9 cellular contexts compared by ENCODE assay signal in genomic region chr16:25093208-25094061, GRCh38. TPM values are rescaled to one million over a fixed set of nuclear protein-coding genes. Genes with fewer than 3 reads are reported as not detected.
DNase-seq lines count a peak whose midpoint lies in the region; ATAC-seq and TF ChIP-seq lines count a peak whose summit lies in the region.
"Had no signal": no experiment of that assay in that cellular context is flagged by ENCODE, and none has a peak within 500 bp of the region (broad histone marks: within the 10 kb centered on the region; RNA-seq: fewer than 3 reads in every experiment).

No MANE protein-coding gene starts in this region.

- H3K9me3 Mint-ChIP-seq in activated naive CD8-positive, alpha-beta T cell treated with anti-CD3 and anti-CD28 coated beads, Interleukin-2, amount 10 ng/mL, durations not matched to agents 7 days and 5 days = no peaks in the 10 kb centered on the region

- no peaks in the 10 kb centered on the region for H3K27me3 Mint-ChIP-seq in activated naive CD8-positive, alpha-beta T cell treated with anti-CD3 and anti-CD28 coated beads, Interleukin-2, amount 10 ng/mL, durations not matched to agents 7 days and 5 days

- CTCF ChIA-PET in GM10248 (lab: Yijun Ruan, JAX) = interaction anchor here (1.5 to 2.5 kb wide), 2 partner anchors 13 to 17 kb away, joined by 3 to 10 read pairs; no protein-coding TSS in a partner anchor

- TF ChIP-seq CTCF in GM10248 (IDR thresholded peaks at IDR 0.05; ENCODE audit: control extremely low read depth, extremely low read depth, low read depth, missing control alignments) = no peak
- TF ChIP-seq CTCF in GM20000 (IDR thresholded peaks at IDR 0.05; ENCODE audit: extremely low read depth, missing control alignments) = no peak

- peak overlapping the region; percentile 83 for H3K27ac Mint-ChIP-seq in activated naive CD8-positive, alpha-beta T cell treated with anti-CD3 and anti-CD28 coated beads, Interleukin-2, amount 10 ng/mL, durations not matched to agents 7 days and 5 days

- peaks cover 14% of the 10 kb centered on the region for H3K4me1 Mint-ChIP-seq in activated naive CD8-positive, alpha-beta T cell treated with anti-CD3 and anti-CD28 coated beads, Interleukin-2, amount 10 ng/mL, durations not matched to agents 7 days and 5 days

- POLR2A ChIA-PET in GM10248 (lab: Yijun Ruan, JAX) = no interaction called here
- POLR2A ChIA-PET in activated naive CD8-positive, alpha-beta T cell treated with anti-CD3 and anti-CD28 coated beads, Interleukin-2, amount 10 ng/mL, durations not matched to agents 7 days and 5 days (lab: Charles Lee) = interaction anchor here (0.9 to 1.9 kb wide), 6 partner anchors 13 to 32 kb away, joined by 3 to 11 read pairs (median 5); partner anchors contain the start of gene LCMT1

- in situ Hi-C loops in KBM-7 (cut with MboI; ENCODE audit: low pct_unique_long_range_greater_than_20kb, low sequenced_read_pairs) = no loop called here

- peak; percentile 72 for ATAC-seq in activated naive CD8-positive, alpha-beta T cell treated with anti-CD3 and anti-CD28 coated beads, Interleukin-2, amount 10 ng/mL, durations not matched to agents 7 days and 5 days (ENCODE audit: low read depth)

- DNase-seq in GM10248 (ENCODE audit: extremely low spot score) (peak; percentile 50), GM20000 (ENCODE audit: low spot score) (peak; percentile 40), KBM-7 (peak; percentile 93), NCI-H1105 (lab: John Stamatoyannopoulos, UW) (no peak), NCI-H187 (lab: John Stamatoyannopoulos, UW) (no peak), RKO (ENCODE audit: low spot score) (no peak), germinal center (ENCODE audit: low spot score) (no peak)
- peak; percentile 37 for DNase-seq in activated naive CD8-positive, alpha-beta T cell treated with anti-CD3 and anti-CD28 coated beads, Interleukin-2, amount 10 ng/mL, durations not matched to agents 7 days and 5 days
- DNase-seq: anterior cingulate cortex had no signal

- peak overlapping the region; percentile 61 for H3K4me3 Mint-ChIP-seq in activated naive CD8-positive, alpha-beta T cell treated with anti-CD3 and anti-CD28 coated beads, Interleukin-2, amount 10 ng/mL, durations not matched to agents 7 days and 5 days

- peaks cover 9% of the 10 kb centered on the region for H3K36me3 Mint-ChIP-seq in activated naive CD8-positive, alpha-beta T cell treated with anti-CD3 and anti-CD28 coated beads, Interleukin-2, amount 10 ng/mL, durations not matched to agents 7 days and 5 days

RNA-seq across cellular contexts. Expression of gene LCMT1, which starts 18.1 kb away (rescaled TPM):
- 10 to 100 TPM; 37.7 to 42.8 TPM for total RNA-seq in activated naive CD8-positive, alpha-beta T cell treated with anti-CD3 and anti-CD28 coated beads, Interleukin-2, amount 10 ng/mL, durations not matched to agents 7 days and 5 days

Comparison
In these comparisons a context has a peak if more than half of its experiments do, and no peak if none do; other contexts are left out.
1. DNase-seq: peak in GM10248 (single experiment), GM20000 (single experiment), KBM-7 (single experiment) and activated naive CD8-positive, alpha-beta T cell treated with anti-CD3 and anti-CD28 coated beads, Interleukin-2, amount 10 ng/mL, durations not matched to agents 7 days and 5 days (single experiment); none in NCI-H1105 (single experiment), NCI-H187 (0 of 2), RKO (single experiment) and germinal center (single experiment).